8 cellular contexts compared by ENCODE assay signal in the genomic region with DNA sequence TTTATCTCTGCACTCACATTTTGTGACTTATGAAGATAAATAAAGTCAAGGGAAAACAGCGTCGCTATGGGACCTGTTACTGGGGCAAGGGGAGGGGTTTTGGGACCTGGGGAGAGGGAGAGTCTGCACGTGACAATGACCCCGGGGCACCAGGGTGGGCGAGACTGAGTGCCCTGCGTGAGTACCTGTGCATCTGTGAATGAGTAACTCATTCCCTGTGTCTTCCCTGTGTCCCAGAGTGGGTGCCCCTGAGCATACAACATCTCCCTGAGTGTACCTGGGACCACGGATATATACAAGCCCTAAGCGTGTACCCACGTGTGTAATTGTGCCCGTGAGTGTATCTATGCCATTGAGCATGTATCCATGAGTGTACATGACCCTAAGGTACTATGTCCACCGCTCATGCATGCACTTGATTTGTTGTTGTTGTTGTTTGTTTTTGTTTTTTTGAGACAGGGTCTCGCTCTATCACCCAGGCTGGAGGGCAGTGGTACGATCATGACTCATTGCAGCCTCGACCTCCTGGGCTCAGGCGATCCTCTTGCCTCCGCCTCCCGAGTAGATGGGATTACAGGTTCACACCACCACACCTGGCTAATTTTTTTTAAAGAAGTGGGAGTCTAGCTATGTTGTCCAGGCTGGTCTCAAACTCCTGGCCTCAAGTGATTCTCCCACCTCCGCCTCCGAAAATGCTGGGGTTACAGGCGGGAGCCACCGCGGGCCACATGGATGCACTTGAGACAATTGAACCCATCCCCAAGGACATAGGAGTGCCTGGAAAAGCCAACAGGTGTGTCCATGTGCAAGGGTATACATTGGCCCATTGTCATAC. TPM values are rescaled to one million over a fixed set of nuclear protein-coding genes. Genes with fewer than 3 reads are reported as not detected.
DNase-seq lines count a peak whose midpoint lies in the region; ATAC-seq and TF ChIP-seq lines count a peak whose summit lies in the region.

No MANE protein-coding gene starts in this region.

- H3K27ac Mint-ChIP-seq in T-cell = peak overlapping the region; percentile 31 to 34

- CTCF ChIA-PET in T-cell (lab: Charles Lee) = interaction anchor here in 1 of 2 donors (0.8 to 1.7 kb wide), 8 partner anchors 11 to 224 kb away, joined by 3 to 24 read pairs (median 4); a partner anchor contains a TSS

- H3K27me3 ChIP-seq in H7 (ENCODE audit: control insufficient read depth, insufficient read depth, low read length) = peaks cover 7% of the 10 kb centered on the region; the same call in 1 of the 2 replicates
- peaks cover 11% of the 10 kb centered on the region for H3K27me3 ChIP-seq in foreskin keratinocyte
- peaks cover 22% of the 10 kb centered on the region for H3K27me3 ChIP-seq in skeletal muscle satellite cell (ENCODE audit: control insufficient read depth, insufficient read depth, low read length)

- H3K4me1 ChIP-seq in foreskin keratinocyte (no peaks in the 10 kb centered on the region), skeletal muscle satellite cell (ENCODE audit: control insufficient read depth, insufficient read depth, low read length) (peaks cover 9% of the 10 kb centered on the region)

- H3K36me3 Mint-ChIP-seq in T-cell = peaks cover 5% of the 10 kb centered on the region

- H3K9ac ChIP-seq in skeletal muscle satellite cell (ENCODE audit: low read depth, low read length) = no peak overlapping the region

- no peak overlapping the region for H3K27ac ChIP-seq in foreskin keratinocyte

- H3K9me3 ChIP-seq in skeletal muscle satellite cell (replicated peaks; ENCODE audit: low read length) = no peaks in the 10 kb centered on the region

- H3K4me3 ChIP-seq in H7 (ENCODE audit: insufficient read depth, low read depth, low read length) (peak overlapping the region; percentile 18; the same call in 1 of the 2 replicates), skeletal muscle satellite cell (ENCODE audit: low read length) (peak overlapping the region; percentile 98)

- H3K27me3 Mint-ChIP-seq in T-cell = peaks cover 15 to 30% of the 10 kb centered on the region in 2 donors

- no peak for ATAC-seq in T-cell (replicated peaks in 1 of 4)
- peak; percentile 12 for ATAC-seq in foreskin keratinocyte
- ATAC-seq in HG03025 (IDR thresholded peaks at IDR 0.05; ENCODE audit: low FRiP score, unreplicated experiment) = no peak
- no peak for ATAC-seq in GM21381 (IDR thresholded peaks at IDR 0.05; ENCODE audit: unreplicated experiment)
- ATAC-seq in GM18868 (IDR thresholded peaks at IDR 0.05; ENCODE audit: unreplicated experiment) = no peak

- DNase-seq in H7 (no peak), T-cell (no peak), foreskin keratinocyte (no peak), globus pallidus (ENCODE audit: low spot score) (no peak)

- H3K36me3 ChIP-seq in H7 (replicated peaks; ENCODE audit: control insufficient read depth, insufficient read depth, low read length) = peaks cover 5% of the 10 kb centered on the region
- peaks cover 15% of the 10 kb centered on the region for H3K36me3 ChIP-seq in skeletal muscle satellite cell (ENCODE audit: insufficient read depth, low read length)

- peak overlapping the region; percentile 91 for H3K4me2 ChIP-seq in skeletal muscle satellite cell (ENCODE audit: low read length)

- POLR2A ChIA-PET in T-cell (lab: Charles Lee) = interaction anchor here (0.5 to 0.6 kb wide), 3 partner anchors 11 to 380 kb away, joined by 3 to 5 read pairs (median 3); no protein-coding TSS in a partner anchor

- peak overlapping the region; percentile 69 to 92 (median 75) for H3K4me3 Mint-ChIP-seq in T-cell

- no peaks in the 10 kb centered on the region for H3K9me3 Mint-ChIP-seq in T-cell

- TF ChIP-seq CTCF in foreskin keratinocyte (conservative IDR thresholded peaks at IDR 0.05) = no peak

- H3K4me1 Mint-ChIP-seq in T-cell = peaks cover 35 to 54% (median 40%) of the 10 kb centered on the region in 3 donors

RNA-seq across cellular contexts. Expression of a gene that starts 0.6 kb away (rescaled TPM):
- 92.2 and 137 TPM in 2 replicates for total RNA-seq in H7 (2014; rRNA removed; shearing (Covaris generic))
- total RNA-seq in T-cell (10 to 100 TPM; 39.2 to 75.3 (median 69.4) TPM), foreskin keratinocyte (142 and 170 TPM in 2 replicates)
- polyA plus RNA-seq in foreskin keratinocyte = 139 and 181 TPM in 2 replicates
- total RNA-seq in skeletal muscle satellite cell (2012; rRNA removed) = 39.0 and 44.6 TPM in 2 replicates

RNA-seq across cellular contexts. Expression of a gene that starts 3.1 kb away (rescaled TPM):
- total RNA-seq in H7 (2014; rRNA removed; shearing (Covaris generic)) = not detected in 2 replicates
- total RNA-seq in T-cell (under 1 TPM in 1 of 5 donors, not detected in 4; 0.26 TPM), foreskin keratinocyte (not detected in 2 replicates)
- not detected in 2 replicates for polyA plus RNA-seq in foreskin keratinocyte
- total RNA-seq in skeletal muscle satellite cell (2012; rRNA removed) = not detected in 2 replicates

RNA-seq across cellular contexts. Expression of a gene that starts 11.1 kb away (rescaled TPM):
- total RNA-seq in H7 (2014; rRNA removed; shearing (Covaris generic)) = not detected in 2 replicates
- total RNA-seq in T-cell (1 to 10 TPM in 1 of 5 donors, not detected in 4; 1.6 TPM), foreskin keratinocyte (not detected in 2 replicates)
- polyA plus RNA-seq in foreskin keratinocyte = not detected in 2 replicates
- total RNA-seq in skeletal muscle satellite cell (2012; rRNA removed) = not detected in 2 replicates

RNA-seq across cellular contexts. Expression of a gene that starts 21.9 kb away (rescaled TPM):
- not detected in 2 replicates for total RNA-seq in H7 (2014; rRNA removed; shearing (Covaris generic))
- total RNA-seq in T-cell (1 to 10 TPM in 3 of 5 donors, under 1 TPM in 2; 0.90 to 2.5 (median 1.2) TPM), foreskin keratinocyte (not detected in 2 replicates)
- polyA plus RNA-seq in foreskin keratinocyte = not detected in 2 replicates
- not detected in 2 replicates for total RNA-seq in skeletal muscle satellite cell (2012; rRNA removed)

RNA-seq across cellular contexts. Expression of a gene that starts 43.1 kb away (rescaled TPM):
- 17.3 and 25.9 TPM in 2 replicates for total RNA-seq in H7 (2014; rRNA removed; shearing (Covaris generic))
- total RNA-seq in T-cell (100 to 1,000 TPM; 185 to 229 (median 228) TPM), foreskin keratinocyte (43.0 TPM in 2 replicates)
- polyA plus RNA-seq in foreskin keratinocyte = 66.1 and 75.9 TPM in 2 replicates
- total RNA-seq in skeletal muscle satellite cell (2012; rRNA removed) = 4.3 and 5.5 TPM in 2 replicates
